ENCODE assay signal across 8 cellular contexts in genomic region chr19:12666305-12667048, GRCh38. TPM values are rescaled to one million over a fixed set of nuclear protein-coding genes. Genes with fewer than 3 reads are reported as not detected.
DNase-seq lines count a peak whose midpoint lies in the region; ATAC-seq, FAIRE-seq and TF ChIP-seq lines count a peak whose summit lies in the region.

TSS of gene MAN2B1 (minus strand) at chr19:12666742. CDS start at chr19:12666701, 41 bp downstream.
TSS of gene WDR83 (plus strand) at chr19:12666807. CDS start at chr19:12669791, 2,984 bp downstream.

- H3K4me3 ChIP-seq in keratinocyte (ENCODE audit: control insufficient read depth in 2 of 3, extremely low read depth in 1 of 3, insufficient read depth in 2 of 3, low read depth in 1 of 3, low read length in 3 of 3): peak within 1 kb of the TSS; percentile 64 to 95 (median 81)

- H4K20me1 ChIP-seq in keratinocyte (ENCODE audit: control insufficient read depth, extremely low read depth, insufficient read depth, low read length): no peaks in the 10 kb centered on the region

- dilution Hi-C loops in keratinocyte (cut with MboI; ENCODE audit: extremely low pct_ligation_motif_present, low sequenced_read_pairs): no loop called here

- no peaks in the 10 kb centered on the region for H3K9me3 ChIP-seq in keratinocyte (ENCODE audit: control insufficient read depth, low read depth, low read length)

- CTCF ChIA-PET in GM10248 (lab: Yijun Ruan, JAX): interaction anchor here (0.9 to 2.1 kb wide), 7 partner anchors 10 to 703 kb away, joined by 3 to 16 read pairs (median 3); partner anchors contain the start of gene DHPS

- H3K9me1 ChIP-seq in keratinocyte (ENCODE audit: control insufficient read depth, extremely low read depth, insufficient read depth, low read length): no peaks in the 10 kb centered on the region

- peaks cover 34% of the 10 kb centered on the region for H3K4me1 ChIP-seq in keratinocyte (ENCODE audit: control insufficient read depth, extremely low read depth, insufficient read depth, low read length)

- H3K36me3 ChIP-seq in keratinocyte (ENCODE audit: control insufficient read depth in 2 of 2, extremely low read depth in 1 of 2, insufficient read depth in 2 of 2, low read length in 2 of 2): peaks cover 11 to 19% of the 10 kb centered on the region in 2 experiments

- peak within 1 kb of the TSS; percentile 91 for H2AFZ ChIP-seq in keratinocyte (ENCODE audit: control insufficient read depth, low read length)

- no peaks in the 10 kb centered on the region for H3K27me3 ChIP-seq in keratinocyte (ENCODE audit: control insufficient read depth, extremely low read depth, insufficient read depth, low read length)

- ATAC-seq in HG02870 (IDR thresholded peaks at IDR 0.05; ENCODE audit: unreplicated experiment): peak; percentile 43
- no peak for ATAC-seq in GM18517 (IDR thresholded peaks at IDR 0.05; ENCODE audit: unreplicated experiment)

- H3K79me2 ChIP-seq in keratinocyte (ENCODE audit: control insufficient read depth, insufficient read depth, low read length): peaks cover 43% of the 10 kb centered on the region

- POLR2A ChIA-PET in GM10248 (lab: Yijun Ruan, JAX): interaction anchor here (0.6 to 1.0 kb wide), 4 partner anchors 12 to 1085 kb away, joined by 3 to 6 read pairs (median 4); partner anchors contain the start of gene JUNB

- H3K27ac ChIP-seq in caudate nucleus (ENCODE audit: low read depth, low read length) (peak within 1 kb of the TSS; percentile 38), keratinocyte (ENCODE audit: control insufficient read depth, insufficient read depth, low read length) (peak within 1 kb of the TSS; percentile 78)

- DNase-seq in GM10248 (ENCODE audit: extremely low spot score): peak; percentile 94
- peak; percentile 30 for DNase-seq in NCI-H2227 treated with DMSO at 0.1 percent for 48 hours (lab: John Stamatoyannopoulos, UW)
- peak; percentile 63 for DNase-seq in activated CD4-positive, CD25-positive, alpha-beta regulatory T cell treated with anti-CD3 and anti-CD28 coated beads, Interleukin-2, amount 50 U/mL, for 16 hours (ENCODE audit: low read depth, low spot score)
- DNase-seq in caudate nucleus (lab: John Stamatoyannopoulos, UW): peak in 55 of 61 donors; percentile 8 to 80 (median 52)
- no peak for DNase-seq in keratinocyte (ENCODE audit: low read depth, low spot score)
- DNase-seq in stimulated activated CD4-positive, alpha-beta T cell treated with anti-CD3 and anti-CD28 coated beads, Interleukin-15, amount 100 ng/mL, for 1 hour (ENCODE audit: low read depth in 1 of 2, low spot score in 1 of 2): peak; percentile 67 to 81

- H3K9ac ChIP-seq in keratinocyte (ENCODE audit: control insufficient read depth, extremely low read depth, insufficient read depth, low read length): peak within 1 kb of the TSS; percentile 90

- TF ChIP-seq CTCF in GM10248 (IDR thresholded peaks at IDR 0.05; ENCODE audit: control extremely low read depth, extremely low read depth, low read depth, missing control alignments) (no peak), keratinocyte (optimal IDR thresholded peaks at IDR 0.05 in 1 of 3, IDR thresholded peaks at IDR 0.05 in 1 of 3, conservative IDR thresholded peaks at IDR 0.05 in 1 of 3; ENCODE audit: extremely low read depth in 1 of 3, insufficient read depth in 2 of 3, low read length in 3 of 3) (peak in 1 of 3 experiments; percentile 7)

- H3K4me2 ChIP-seq in keratinocyte (ENCODE audit: control insufficient read depth, extremely low read depth, insufficient read depth, low read depth, low read length): peak within 1 kb of the TSS; percentile 99

- no peak for FAIRE-seq in keratinocyte (lab: Jason Lieb, UNC)

RNA-seq across cellular contexts. Expression of gene MAN2B1, which starts in this region (rescaled TPM):
- polyA plus RNA-seq in keratinocyte: 17.0 to 30.1 TPM (median 21.1 TPM) in 3 replicates
- polyA plus RNA-seq in keratinocyte (2011; ENCODE audit: low read depth): 9.5 TPM
- 16.4 and 21.9 TPM in 2 replicates for polyA plus RNA-seq in keratinocyte (2011; cell fraction: cytosol; rRNA removed)
- polyA plus RNA-seq in keratinocyte (2011; cell fraction: nucleus; rRNA removed): 55.0 and 85.8 TPM in 2 replicates
- 38.0 and 45.6 TPM in 2 replicates for polyA plus RNA-seq in keratinocyte (2012; ENCODE audit: low replicate concordance)
- polyA minus RNA-seq in keratinocyte: 17.2 to 50.0 TPM (median 17.4 TPM) in 3 replicates
- 27.2 TPM for polyA minus RNA-seq in keratinocyte (2011; cell fraction: cytosol; rRNA and poly(A)+ RNA removed)
- polyA minus RNA-seq in keratinocyte (2011; cell fraction: nucleus; rRNA and poly(A)+ RNA removed): 41.0 and 45.8 TPM in 2 replicates

RNA-seq across cellular contexts. Expression of gene WDR83, which starts in this region (rescaled TPM):
- polyA plus RNA-seq in keratinocyte: 3.8 to 5.6 TPM (median 5.0 TPM) in 3 replicates
- 12.7 TPM for polyA plus RNA-seq in keratinocyte (2011; ENCODE audit: low read depth)
- 2.7 and 6.5 TPM in 2 replicates for polyA plus RNA-seq in keratinocyte (2011; cell fraction: cytosol; rRNA removed)
- 5.0 and 7.5 TPM in 2 replicates for polyA plus RNA-seq in keratinocyte (2011; cell fraction: nucleus; rRNA removed)
- 9.2 and 10.0 TPM in 2 replicates for polyA plus RNA-seq in keratinocyte (2012; ENCODE audit: low replicate concordance)
- 4.1 to 9.5 TPM (median 5.6 TPM) in 3 replicates for polyA minus RNA-seq in keratinocyte
- 7.9 TPM for polyA minus RNA-seq in keratinocyte (2011; cell fraction: cytosol; rRNA and poly(A)+ RNA removed)
- 5.0 and 5.4 TPM in 2 replicates for polyA minus RNA-seq in keratinocyte (2011; cell fraction: nucleus; rRNA and poly(A)+ RNA removed)
